ENCODE assay signal across 6 cellular contexts in the genomic region with DNA sequence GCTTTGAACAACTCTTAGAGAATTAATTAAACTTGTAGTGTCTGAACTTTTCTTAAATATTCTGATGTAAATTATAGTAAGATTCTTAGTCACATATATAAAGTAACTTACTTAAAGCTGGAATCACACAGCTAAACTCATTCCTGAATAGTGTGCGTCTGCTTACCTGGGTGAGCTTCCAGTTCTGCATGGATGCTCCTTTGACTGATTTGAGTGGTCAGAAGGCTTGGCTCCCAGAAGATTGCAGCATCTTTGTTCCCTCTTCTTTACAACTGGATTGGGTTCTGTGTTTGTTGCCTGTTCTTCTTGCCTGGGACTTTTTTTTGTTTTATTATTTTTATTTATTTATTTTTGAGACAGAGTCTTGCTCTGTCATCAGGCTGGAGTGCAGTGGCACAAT.
"Had no signal": no experiment of that assay in that cellular context is flagged by ENCODE, and none has a peak within 500 bp of the region (broad histone marks: within the 10 kb centered on the region; RNA-seq: fewer than 3 reads in every experiment).

No MANE protein-coding gene starts in this region.

- DNase-seq: IMR-90, KBM-7 had no signal

- H3K27ac Mint-ChIP-seq: IgD-negative memory B cell had no signal

- ATAC-seq: HepG2 had no signal

- H3K27ac ChIP-seq: HL-60 had no signal

- H3K36me3 Mint-ChIP-seq: IgD-negative memory B cell had no signal

- H3K9me3 Mint-ChIP-seq: IgD-negative memory B cell had no signal

- H3K4me1 Mint-ChIP-seq: IgD-negative memory B cell had no signal

- H3K4me3 ChIP-seq: K562 had no signal

- H3K4me3 Mint-ChIP-seq: IgD-negative memory B cell had no signal
